ENCODE assay signal across 8 cellular contexts in genomic region chr16:88451586-88452484, GRCh38. TPM values are rescaled to one million over a fixed set of nuclear protein-coding genes. Genes with fewer than 3 reads are reported as not detected.
A peak's percentile ranks its signal among the peaks of the same experiment; 100 is the strongest.
DNase-seq lines count a peak whose midpoint lies in the region; ATAC-seq lines count a peak whose summit lies in the region.

No MANE protein-coding gene starts in this region.

- H3K36me3 ChIP-seq in thymus (ENCODE audit: control insufficient read depth, insufficient read depth) = no peaks in the 10 kb centered on the region

- no peak for DNase-seq in activated CD4-positive, alpha-beta T cell treated with anti-CD3 and anti-CD28 coated beads, Interleukin-2, amount 10 ng/mL, durations not matched to agents 24 days and 14 days
- no peak for DNase-seq in activated CD4-positive, alpha-beta T cell treated with anti-CD3 and anti-CD28 coated beads for 1 hour
- peak; percentile 24 to 29 for DNase-seq in activated CD4-positive, alpha-beta T cell treated with anti-CD3 and anti-CD28 coated beads, Interleukin-2, amount 50 U/mL, for 48 hours
- DNase-seq in immature natural killer cell = no peak
- DNase-seq in central memory CD4-positive, alpha-beta T cell = no peak

- peak overlapping the region; percentile 81 for H3K4me3 ChIP-seq in thymus (ENCODE audit: low read length)

- peaks cover 11% of the 10 kb centered on the region for H3K27me3 Mint-ChIP-seq in activated CD4-positive, alpha-beta T cell treated with anti-CD3 and anti-CD28 coated beads, Interleukin-2, amount 10 ng/mL, durations not matched to agents 24 days and 14 days
- H3K27me3 Mint-ChIP-seq in immature natural killer cell (ENCODE audit: low read depth in 3 of 3) = peaks cover 18 to 34% (median 21%) of the 10 kb centered on the region in 3 donors

- intact Hi-C loops in activated CD4-positive, alpha-beta T cell treated with anti-CD3 and anti-CD28 coated beads, Interleukin-2, amount 10 ng/mL, durations not matched to agents 24 days and 14 days (cut with micrococcal nuclease) = loop anchor here (2.0 to 10.0 kb wide), 5 partner anchors 213 to 1057 kb away; partner anchors contain the start of genes CDH15, MAP1LC3B, MVD and PIEZO1

- H3K27ac ChIP-seq in thymus (ENCODE audit: low read depth) = no peak overlapping the region

- H3K27ac Mint-ChIP-seq in activated CD4-positive, alpha-beta T cell treated with anti-CD3 and anti-CD28 coated beads, Interleukin-2, amount 10 ng/mL, durations not matched to agents 24 days and 14 days = peak overlapping the region; percentile 85
- peak overlapping the region; percentile 69 to 93 (median 89) for H3K27ac Mint-ChIP-seq in immature natural killer cell

- H3K9me3 Mint-ChIP-seq in activated CD4-positive, alpha-beta T cell treated with anti-CD3 and anti-CD28 coated beads, Interleukin-2, amount 10 ng/mL, durations not matched to agents 24 days and 14 days = no peaks in the 10 kb centered on the region
- no peaks in the 10 kb centered on the region for H3K9me3 Mint-ChIP-seq in immature natural killer cell

- 46% methylated on average over 30 of the region's 30 CpGs for WGBS in thymus

- ATAC-seq in HG02840 (IDR thresholded peaks at IDR 0.05; ENCODE audit: low FRiP score, unreplicated experiment) = no peak
- no peak for ATAC-seq in GM19328 (IDR thresholded peaks at IDR 0.05; ENCODE audit: unreplicated experiment)

- no peaks in the 10 kb centered on the region for H3K36me3 Mint-ChIP-seq in activated CD4-positive, alpha-beta T cell treated with anti-CD3 and anti-CD28 coated beads, Interleukin-2, amount 10 ng/mL, durations not matched to agents 24 days and 14 days (ENCODE audit: low read depth)
- H3K36me3 Mint-ChIP-seq in immature natural killer cell = no peaks in the 10 kb centered on the region

- H3K4me1 Mint-ChIP-seq in activated CD4-positive, alpha-beta T cell treated with anti-CD3 and anti-CD28 coated beads, Interleukin-2, amount 10 ng/mL, durations not matched to agents 24 days and 14 days = peaks cover 18% of the 10 kb centered on the region
- H3K4me1 Mint-ChIP-seq in immature natural killer cell = peaks cover 20% of the 10 kb centered on the region in 2 donors

- peaks cover 22% of the 10 kb centered on the region for H3K4me1 ChIP-seq in thymus (ENCODE audit: control insufficient read depth, insufficient read depth, low read length)

- H3K4me3 Mint-ChIP-seq in activated CD4-positive, alpha-beta T cell treated with anti-CD3 and anti-CD28 coated beads, Interleukin-2, amount 10 ng/mL, durations not matched to agents 24 days and 14 days = peak overlapping the region; percentile 88
- H3K4me3 Mint-ChIP-seq in immature natural killer cell = peak overlapping the region; percentile 82 to 88 (median 84)

- H3K9me3 ChIP-seq in thymus (ENCODE audit: control insufficient read depth) = no peaks in the 10 kb centered on the region

- H3K27me3 ChIP-seq in thymus (ENCODE audit: control insufficient read depth, insufficient read depth) = peaks cover 11% of the 10 kb centered on the region

RNA-seq across cellular contexts. Expression of gene ZFPM1, which starts 1.2 kb away (rescaled TPM):
- 17.9 and 19.3 TPM in 2 replicates for total RNA-seq in activated CD4-positive, alpha-beta T cell treated with anti-CD3 and anti-CD28 coated beads, Interleukin-2, amount 10 ng/mL, durations not matched to agents 24 days and 14 days
- polyA plus RNA-seq in immature natural killer cell (under 1 TPM in 2 of 3 donors, not detected in 1; 0.14 to 0.75 TPM), thymus (4.2 TPM)

Comparison
In these comparisons a context has a peak if more than half of its experiments do, and no peak if none do; other contexts are left out.
1. DNase-seq: peak in activated CD4-positive, alpha-beta T cell treated with anti-CD3 and anti-CD28 coated beads, Interleukin-2, amount 50 U/mL, for 48 hours (2 of 2); none in activated CD4-positive, alpha-beta T cell treated with anti-CD3 and anti-CD28 coated beads, Interleukin-2, amount 10 ng/mL, durations not matched to agents 24 days and 14 days (single experiment), activated CD4-positive, alpha-beta T cell treated with anti-CD3 and anti-CD28 coated beads for 1 hour (single experiment), immature natural killer cell (0 of 3) and central memory CD4-positive, alpha-beta T cell (single experiment).